Comparison of ENCODE assay signal across 8 cellular contexts in the genomic region with DNA sequence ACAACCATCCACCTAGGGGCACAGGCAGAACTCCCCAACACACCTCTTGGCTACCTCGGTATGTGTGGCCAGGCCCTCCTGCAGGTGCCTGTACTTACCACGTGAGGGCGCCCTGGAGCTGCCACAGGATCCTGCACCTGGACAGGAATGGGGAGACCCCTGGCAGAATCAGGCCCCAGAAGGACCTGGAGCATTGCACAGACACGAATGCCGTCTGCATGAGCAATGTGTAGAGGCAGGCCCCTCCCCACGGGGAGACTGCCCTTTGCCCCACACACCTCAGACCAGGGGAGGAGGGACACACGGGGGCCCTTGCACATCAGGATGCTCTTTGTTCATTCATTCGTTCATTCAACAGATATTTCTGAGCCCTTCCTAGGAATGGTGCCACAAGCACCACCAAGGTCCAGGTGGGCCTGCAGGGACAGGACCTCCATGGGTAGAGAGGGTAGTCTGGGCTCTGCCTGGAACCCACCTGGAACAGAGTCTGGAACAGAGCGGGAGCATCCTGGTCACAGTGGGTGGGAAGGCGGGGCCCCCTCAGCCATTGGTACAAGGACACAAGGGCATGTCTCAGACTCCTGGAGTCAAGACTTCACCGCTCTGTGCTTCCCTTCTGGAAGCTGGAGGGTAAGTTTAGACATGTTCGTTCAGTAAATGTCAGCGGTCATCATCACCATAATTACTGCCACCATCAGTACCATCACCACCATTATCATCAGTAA. TPM values are rescaled to one million over a fixed set of nuclear protein-coding genes. Genes with fewer than 3 reads are reported as not detected.
A peak's percentile ranks its signal among the peaks of the same experiment; 100 is the strongest.
DNase-seq lines count a peak whose midpoint lies in the region; ATAC-seq and TF ChIP-seq lines count a peak whose summit lies in the region.

No MANE protein-coding gene starts in this region.

- peaks cover 5% of the 10 kb centered on the region for H3K4me1 Mint-ChIP-seq in activated CD8-positive, alpha-beta T cell treated with anti-CD3 and anti-CD28 coated beads for 36 hours (ENCODE audit: low read depth)
- H3K4me1 Mint-ChIP-seq in osteocyte (ENCODE audit: unreplicated experiment), result peaks cover 2% of the 10 kb centered on the region

- no peak overlapping the region for H3K27ac Mint-ChIP-seq in activated CD8-positive, alpha-beta T cell treated with anti-CD3 and anti-CD28 coated beads for 36 hours
- H3K27ac Mint-ChIP-seq in osteocyte (ENCODE audit: unreplicated experiment), result no peak overlapping the region

- POLR2A ChIA-PET in activated CD8-positive, alpha-beta T cell treated with anti-CD3 and anti-CD28 coated beads for 36 hours (lab: Charles Lee), result no interaction called here

- peaks cover 16% of the 10 kb centered on the region for H3K27me3 Mint-ChIP-seq in activated CD8-positive, alpha-beta T cell treated with anti-CD3 and anti-CD28 coated beads for 36 hours
- H3K27me3 Mint-ChIP-seq in osteocyte (ENCODE audit: unreplicated experiment), result peaks cover 32% of the 10 kb centered on the region

- no peak overlapping the region for H3K4me3 ChIP-seq in NB4 (ENCODE audit: low read depth, low read length)

- ATAC-seq in activated CD8-positive, alpha-beta T cell treated with anti-CD3 and anti-CD28 coated beads for 36 hours, result peak; percentile 77
- ATAC-seq in HG02588 (IDR thresholded peaks at IDR 0.05; ENCODE audit: unreplicated experiment), result no peak

- TF ChIP-seq CTCF in NB4 (IDR thresholded peaks at IDR 0.05; ENCODE audit: low read depth, low read length) (peak; percentile 71), osteocyte (IDR thresholded peaks at IDR 0.05) (peak; percentile 74)
- peak; percentile 87 for TF ChIP-seq CTCF in activated CD8-positive, alpha-beta T cell treated with anti-CD3 and anti-CD28 coated beads for 36 hours (IDR thresholded peaks at IDR 0.05)

- intact Hi-C loops in activated CD8-positive, alpha-beta T cell treated with anti-CD3 and anti-CD28 coated beads for 36 hours (cut with micrococcal nuclease), result no loop called here

- CTCF ChIA-PET in activated CD8-positive, alpha-beta T cell treated with anti-CD3 and anti-CD28 coated beads for 36 hours (lab: Charles Lee), result interaction anchor here (0.6 to 1.8 kb wide), 9 partner anchors 12 to 197 kb away, joined by 3 to 7 read pairs (median 5); no protein-coding TSS in a partner anchor

- no peak overlapping the region for H3K4me3 Mint-ChIP-seq in activated CD8-positive, alpha-beta T cell treated with anti-CD3 and anti-CD28 coated beads for 36 hours
- no peak overlapping the region for H3K4me3 Mint-ChIP-seq in osteocyte (ENCODE audit: unreplicated experiment)

- TF ChIP-seq POLR2A in NB4 (IDR thresholded peaks at IDR 0.05; ENCODE audit: extremely low read depth, insufficient read length) (no peak), erythroblast (IDR thresholded peaks at IDR 0.05; ENCODE audit: low read length) (no peak)

- no peaks in the 10 kb centered on the region for H3K9me3 Mint-ChIP-seq in activated CD8-positive, alpha-beta T cell treated with anti-CD3 and anti-CD28 coated beads for 36 hours
- no peaks in the 10 kb centered on the region for H3K9me3 Mint-ChIP-seq in osteocyte (ENCODE audit: unreplicated experiment)

- H3K36me3 Mint-ChIP-seq in activated CD8-positive, alpha-beta T cell treated with anti-CD3 and anti-CD28 coated beads for 36 hours (ENCODE audit: low read depth), result no peaks in the 10 kb centered on the region
- H3K36me3 Mint-ChIP-seq in osteocyte (ENCODE audit: unreplicated experiment), result no peaks in the 10 kb centered on the region

- DNase-seq in NCI-H1694 treated with DMSO at 0.1 percent for 48 hours (lab: John Stamatoyannopoulos, UW) (peak; percentile 19), NCI-H1694 (lab: John Stamatoyannopoulos, UW) (no peak), NB4 (ENCODE audit: low read depth) (peak; percentile 49), erythroblast (lab: John Stamatoyannopoulos, UW) (peak; percentile 38 to 68), osteocyte (ENCODE audit: extremely low spot score, unreplicated experiment) (no peak), pons (ENCODE audit: low spot score) (no peak)
- peak; percentile 75 for DNase-seq in activated CD8-positive, alpha-beta T cell treated with anti-CD3 and anti-CD28 coated beads for 36 hours

RNA-seq across cellular contexts. Expression of a gene that starts 32.3 kb away (rescaled TPM):
- total RNA-seq in activated CD8-positive, alpha-beta T cell treated with anti-CD3 and anti-CD28 coated beads for 36 hours, result 10 to 100 TPM; 31.0 TPM
- total RNA-seq in osteocyte, result 44.9 and 46.8 TPM in 2 replicates

RNA-seq across cellular contexts. Expression of a gene that starts 52.1 kb away (rescaled TPM):
- total RNA-seq in activated CD8-positive, alpha-beta T cell treated with anti-CD3 and anti-CD28 coated beads for 36 hours, result 1 to 10 TPM; 5.1 to 5.3 TPM
- not detected in 2 replicates for total RNA-seq in osteocyte

Comparison
In these comparisons a context has a peak if more than half of its experiments do, and no peak if none do; other contexts are left out.
1. DNase-seq: peak in NCI-H1694 treated with DMSO at 0.1 percent for 48 hours (single experiment), NB4 (single experiment), activated CD8-positive, alpha-beta T cell treated with anti-CD3 and anti-CD28 coated beads for 36 hours (single experiment) and erythroblast (2 of 2); none in NCI-H1694 (single experiment), osteocyte (single experiment) and pons (single experiment).
2. Peak in every context shown above with its lines, with median percentiles within 50 percentile points of each other: CTCF ChIP-seq.